In genomic region chr19:46990998-46991676, GRCh38 we compare ENCODE assay signal across 8 cellular contexts. TPM values are rescaled to one million over a fixed set of nuclear protein-coding genes. Genes with fewer than 3 reads are reported as not detected.
DNase-seq lines count a peak whose midpoint lies in the region; ATAC-seq, FAIRE-seq and TF ChIP-seq lines count a peak whose summit lies in the region.

No MANE protein-coding gene starts in this region.

- dilution Hi-C loops in endothelial cell of umbilical vein (cut with MboI; ENCODE audit: extremely low pct_ligation_motif_present, low sequenced_read_pairs), result no loop called here

- CTCF ChIA-PET in HCT116 (lab: Charles Lee) (interaction anchor here (0.8 to 1.6 kb wide), 5 partner anchors 22 to 233 kb away, joined by 3 to 6 read pairs (median 3); no protein-coding TSS in a partner anchor), endothelial cell of umbilical vein (lab: Charles Lee) (interaction anchor here (0.5 to 3.9 kb wide), 55 partner anchors 9 to 366 kb away, joined by 3 to 126 read pairs (median 5); partner anchors contain the start of genes AP2S1, ARHGAP35, PTGIR and ZC3H4)

- H3K9me1 ChIP-seq in endothelial cell of umbilical vein (replicated peaks; ENCODE audit: control insufficient read depth, extremely low read depth, insufficient read depth, low read length), result no peaks in the 10 kb centered on the region

- H3K4me2 ChIP-seq in HCT116 (ENCODE audit: low read length) (no peak overlapping the region), endothelial cell of umbilical vein (ENCODE audit: insufficient read depth, low read length) (peak overlapping the region; percentile 26)

- no peak for TF ChIP-seq POLR2A in HCT116 (IDR thresholded peaks at IDR 0.05; ENCODE audit: borderline replicate concordance, extremely low read depth, insufficient read depth, insufficient read length)
- TF ChIP-seq POLR2A in endothelial cell of umbilical vein (IDR thresholded peaks at IDR 0.05; ENCODE audit: low read depth, low read length), result no peak

- no peak overlapping the region for H3K9ac ChIP-seq in HCT116 (ENCODE audit: low read length)
- H3K9ac ChIP-seq in endothelial cell of umbilical vein (replicated peaks; ENCODE audit: extremely low read depth, insufficient read depth, low read length), result no peak overlapping the region

- H3K9me2 ChIP-seq in HCT116 (ENCODE audit: insufficient read depth), result no peaks in the 10 kb centered on the region

- RAD21 ChIA-PET in HCT116 (lab: Charles Lee; ENCODE audit: low non-redundant PET in 1 of 2, low total read pairs in 2 of 2, uncharacterized antibody in 2 of 2, unreplicated experiment in 2 of 2), result no interaction called here

- H3K4me3 ChIP-seq in HCT116 (replicated peaks in 1 of 2; ENCODE audit: low read depth in 1 of 2, low read length in 2 of 2) (no peak overlapping the region), endothelial cell of umbilical vein (replicated peaks in 1 of 3; ENCODE audit: insufficient read depth in 1 of 3, low read depth in 1 of 3, low read length in 3 of 3) (no peak overlapping the region), mesodermal cell (ENCODE audit: extremely low read depth, insufficient read depth, low read length, poor library complexity, severe bottlenecking) (no peak overlapping the region)

- H3K36me3 ChIP-seq in HCT116 (ENCODE audit: control insufficient read depth in 1 of 2, insufficient read depth in 2 of 2, low read length in 2 of 2), result peaks cover 0 to 9% of the 10 kb centered on the region in 2 experiments; a peak in 2 of 4 replicates
- H3K36me3 ChIP-seq in endothelial cell of umbilical vein (ENCODE audit: control insufficient read depth in 2 of 2, extremely low read depth in 1 of 2, insufficient read depth in 2 of 2, low read length in 2 of 2), result peaks cover 0 to 30% of the 10 kb centered on the region in 2 experiments
- H3K36me3 ChIP-seq in mesodermal cell (ENCODE audit: control insufficient read depth, insufficient read depth, low read length), result peaks cover 61% of the 10 kb centered on the region

- H3K27ac ChIP-seq in HCT116 (ENCODE audit: low read depth, low read length) (no peak overlapping the region), endothelial cell of umbilical vein (ENCODE audit: insufficient read depth, low read depth, low read length) (no peak overlapping the region), mesodermal cell (ENCODE audit: low read depth, low read length, severe bottlenecking) (peak overlapping the region; percentile 50)

- peak; percentile 98 for TF ChIP-seq RAD21 in HCT116 (IDR thresholded peaks at IDR 0.05; ENCODE audit: low read depth)

- TF ChIP-seq CTCF in HCT116 (IDR thresholded peaks at IDR 0.05 in 2 of 3, conservative IDR thresholded peaks at IDR 0.05 in 1 of 3; ENCODE audit: borderline replicate concordance in 1 of 3, insufficient read depth in 1 of 3, low read depth in 2 of 3, low read length in 2 of 3) (peak; percentile 87 to 94 (median 92)), endothelial cell of umbilical vein (IDR thresholded peaks at IDR 0.05; ENCODE audit: extremely low read depth in 1 of 2, insufficient read depth in 1 of 2, low read depth in 1 of 2, low read length in 2 of 2) (peak; percentile 87 to 95)

- ATAC-seq in HCT116, result peak; percentile 89
- no peak for ATAC-seq in HG03095 (IDR thresholded peaks at IDR 0.05; ENCODE audit: unreplicated experiment)

- DNase-seq in AG20443 (ENCODE audit: low spot score) (peak; percentile 86), HCT116 (ENCODE audit: low read depth, low spot score) (peak; percentile 48), NCI-H82 (lab: John Stamatoyannopoulos, UW) (peak; percentile 84), endothelial cell of umbilical vein (ENCODE audit: low read depth, low spot score) (peak; percentile 83)
- peak; percentile 17 to 42 (median 36) for DNase-seq in activated CD8-positive, alpha-beta memory T cell treated with anti-CD3 and anti-CD28 coated beads for 48 hours (ENCODE audit: low read depth in 2 of 3, low spot score in 2 of 3)
- peak; percentile 30 to 35 for DNase-seq in stimulated activated CD8-positive, alpha-beta memory T cell treated with anti-CD3 and anti-CD28 coated beads, Interleukin-2, amount 100 ng/mL, for 1 hour (ENCODE audit: low read depth in 2 of 2)

- POLR2A ChIA-PET in HCT116 (lab: Charles Lee) (no interaction called here), endothelial cell of umbilical vein (lab: Charles Lee) (no interaction called here)

- no peak overlapping the region for H2AFZ ChIP-seq in HCT116 (ENCODE audit: low read depth, low read length, poor library complexity, severe bottlenecking)
- peak overlapping the region; percentile 23 for H2AFZ ChIP-seq in endothelial cell of umbilical vein (ENCODE audit: low read depth, low read length)

- no peaks in the 10 kb centered on the region for H3K79me2 ChIP-seq in HCT116 (ENCODE audit: insufficient read depth, low read length)
- no peaks in the 10 kb centered on the region for H3K79me2 ChIP-seq in endothelial cell of umbilical vein (ENCODE audit: control insufficient read depth, insufficient read depth, low read length)

- H4K20me1 ChIP-seq in HCT116 (ENCODE audit: insufficient read depth) (no peaks in the 10 kb centered on the region), endothelial cell of umbilical vein (replicated peaks; ENCODE audit: control insufficient read depth, extremely low read depth, insufficient read depth, low read length) (no peaks in the 10 kb centered on the region)

- intact Hi-C loops in HCT116 (cut with micrococcal nuclease) (loop anchor here (1.0 to 5.0 kb wide), 3 partner anchors 135 to 234 kb away; no protein-coding TSS in a partner anchor), endothelial cell of umbilical vein (cut with micrococcal nuclease) (loop anchor here (1.0 to 2.0 kb wide), 5 partner anchors 56 to 234 kb away; partner anchors contain the start of gene ARHGAP35)

- no peaks in the 10 kb centered on the region for H3K27me3 ChIP-seq in HCT116 (ENCODE audit: insufficient read depth, low read length)
- H3K27me3 ChIP-seq in endothelial cell of umbilical vein (ENCODE audit: control insufficient read depth in 2 of 2, insufficient read depth in 2 of 2, low read length in 2 of 2), result no peaks in the 10 kb centered on the region

- no peaks in the 10 kb centered on the region for H3K9me3 ChIP-seq in HCT116 (ENCODE audit: control insufficient read depth in 1 of 2, insufficient read depth in 1 of 2, low read depth in 1 of 2, low read length in 2 of 2)
- no peaks in the 10 kb centered on the region for H3K9me3 ChIP-seq in endothelial cell of umbilical vein (replicated peaks; ENCODE audit: control insufficient read depth, insufficient read depth, low read length)
- H3K9me3 ChIP-seq in mesodermal cell (ENCODE audit: control insufficient read depth, low read length), result no peaks in the 10 kb centered on the region

- FAIRE-seq in endothelial cell of umbilical vein (lab: Jason Lieb, UNC), result peak; percentile 99

- peaks cover 0 to 3% of the 10 kb centered on the region in 2 experiments; a peak in 1 of 4 replicates for H3K4me1 ChIP-seq in HCT116 (ENCODE audit: control insufficient read depth in 1 of 2, insufficient read depth in 2 of 2, low read length in 2 of 2)
- H3K4me1 ChIP-seq in endothelial cell of umbilical vein (ENCODE audit: control insufficient read depth, extremely low read depth, insufficient read depth, low read length), result peaks cover 11% of the 10 kb centered on the region
- peaks cover 12% of the 10 kb centered on the region for H3K4me1 ChIP-seq in mesodermal cell (ENCODE audit: control insufficient read depth, insufficient read depth, low read length, poor library complexity, severe bottlenecking)

- 41 to 43% methylated on average over 13 to 15 of the region's 19 CpGs for WGBS in mesodermal cell (ENCODE audit: insufficient coverage in 2 of 2), 2 experiments

- BruUV-seq in HCT116 (replicated peaks; lab: Mats Ljungman, UMichigan), result no TSS peak
- no TSS peak for BruUV-seq in endothelial cell of umbilical vein (replicated peaks; lab: Mats Ljungman, UMichigan)

TF ChIP-seq in HCT116, 20 proteins besides CTCF, POLR2A, EP300 and RAD21 (continues in another document):
- TF ChIP-seq JUND (IDR thresholded peaks at IDR 0.05) (no peak), MAX (IDR thresholded peaks at IDR 0.05) (no peak), ZNF274 (IDR thresholded peaks at IDR 0.05; ENCODE audit: low read depth, low read length) (no peak)

TF ChIP-seq in endothelial cell of umbilical vein, 7 proteins besides CTCF, POLR2A, EP300 and RAD21:
- TF ChIP-seq POLR2AphosphoS5 (IDR thresholded peaks at IDR 0.05; ENCODE audit: insufficient read depth, low read depth, low read length) (peak; percentile 39), MAX (IDR thresholded peaks at IDR 0.05; ENCODE audit: insufficient read depth, insufficient read length) (no peak), JUN (IDR thresholded peaks at IDR 0.05; ENCODE audit: borderline replicate concordance, insufficient read depth, insufficient read length, low read depth) (no peak)

RNA-seq across cellular contexts. Expression of gene NPAS1, which starts 28.5 kb away (rescaled TPM):
- 4.6 TPM for total RNA-seq in HCT116 (2021; ENCODE audit: unreplicated experiment)
- polyA plus RNA-seq in HCT116 (2012), result 2.6 and 2.9 TPM in 2 replicates
- total RNA-seq in endothelial cell of umbilical vein, result 0.62 TPM in 1 of 2 replicates, not detected in the other
- 0.18 and 0.40 TPM in 2 replicates for polyA plus RNA-seq in endothelial cell of umbilical vein
- 0.13 and 0.24 TPM in 2 replicates for polyA plus RNA-seq in endothelial cell of umbilical vein (2011; cell fraction: cytosol; rRNA removed)
- polyA plus RNA-seq in endothelial cell of umbilical vein (2011; cell fraction: nucleus; rRNA removed), result 0.20 and 0.24 TPM in 2 replicates
- polyA plus RNA-seq in endothelial cell of umbilical vein (2012), result 0.20 and 0.67 TPM in 2 replicates
- polyA minus RNA-seq in endothelial cell of umbilical vein, result not detected in 2 replicates
- 1.5 TPM for polyA minus RNA-seq in endothelial cell of umbilical vein (2011; cell fraction: cytosol; rRNA and poly(A)+ RNA removed)
- polyA minus RNA-seq in endothelial cell of umbilical vein (2011; cell fraction: nucleus; rRNA and poly(A)+ RNA removed), result not detected in 2 replicates
- polyA plus RNA-seq in mesodermal cell (2013, experiment 1 of 2), result 14.1 TPM
- polyA plus RNA-seq in mesodermal cell (2013, experiment 2 of 2), result 10.8 TPM

RNA-seq across cellular contexts. Expression of gene TMEM160, which starts 57.3 kb away (rescaled TPM):
- total RNA-seq in HCT116 (2021; ENCODE audit: unreplicated experiment) (49.4 TPM), endothelial cell of umbilical vein (40.4 and 43.1 TPM in 2 replicates)
- polyA plus RNA-seq in HCT116 (2012), result 29.9 and 30.8 TPM in 2 replicates
- 79.9 and 103 TPM in 2 replicates for polyA plus RNA-seq in endothelial cell of umbilical vein
- 23.0 and 33.0 TPM in 2 replicates for polyA plus RNA-seq in endothelial cell of umbilical vein (2011; cell fraction: cytosol; rRNA removed)
- polyA plus RNA-seq in endothelial cell of umbilical vein (2011; cell fraction: nucleus; rRNA removed), result 7.4 and 9.2 TPM in 2 replicates
- polyA plus RNA-seq in endothelial cell of umbilical vein (2012), result 13.1 and 28.1 TPM in 2 replicates
- 3.7 and 4.3 TPM in 2 replicates for polyA minus RNA-seq in endothelial cell of umbilical vein
- polyA minus RNA-seq in endothelial cell of umbilical vein (2011; cell fraction: cytosol; rRNA and poly(A)+ RNA removed), result 31.9 TPM
- polyA minus RNA-seq in endothelial cell of umbilical vein (2011; cell fraction: nucleus; rRNA and poly(A)+ RNA removed), result 1.8 and 3.9 TPM in 2 replicates
- 32.8 TPM for polyA plus RNA-seq in mesodermal cell (2013, experiment 1 of 2)
- 28.6 TPM for polyA plus RNA-seq in mesodermal cell (2013, experiment 2 of 2)

Comparison
In these comparisons a context has a peak if more than half of its experiments do, and no peak if none do; other contexts are left out.
1. DNase-seq: peak in every context shown above with its lines; median percentile 86 in AG20443; 84 in NCI-H82; 83 in endothelial cell of umbilical vein; 48 in HCT116; 36 in activated CD8-positive, alpha-beta memory T cell treated with anti-CD3 and anti-CD28 coated beads for 48 hours; 32 in stimulated activated CD8-positive, alpha-beta memory T cell treated with anti-CD3 and anti-CD28 coated beads, Interleukin-2, amount 100 ng/mL, for 1 hour.